Comparison of ENCODE assay signal across 26 cellular contexts in genomic region chr4:73248416-73248815, GRCh38.
"Had no signal": no experiment of that assay in that cellular context is flagged by ENCODE, and none has a peak within 500 bp of the region (broad histone marks: within the 10 kb centered on the region; RNA-seq: fewer than 3 reads in every experiment).

No MANE protein-coding gene starts in this region.

- H3K4me3 Mint-ChIP-seq: mesothelial cell of epicardium; naive B cell; natural killer cell treated with Interleukin-12 subunit alpha and Interleukin-12 subunit beta and Interleukin-15 and Interleukin-18, amount 100 ng/mL, for 72 hours; neural crest cell; stimulated activated memory B cell treated with anti-CD40 and anti-IgM and Interleukin-4, amounts not matched to agents 10 μg/mL and 1 μg/mL and 100 μg/mL, for 72 hours; type B pancreatic cell had no signal

- H3K9me3 Mint-ChIP-seq: mesothelial cell of epicardium; natural killer cell treated with Interleukin-12 subunit alpha and Interleukin-12 subunit beta and Interleukin-15 and Interleukin-18, amount 100 ng/mL, for 72 hours; neural crest cell; stimulated activated memory B cell treated with anti-CD40 and anti-IgM and Interleukin-4, amounts not matched to agents 10 μg/mL and 1 μg/mL and 100 μg/mL, for 72 hours; type B pancreatic cell had no signal

- H3K27ac ChIP-seq: dorsolateral prefrontal cortex, esophagus muscularis mucosa, foreskin keratinocyte, heart right ventricle, left lung, prostate gland, right atrium auricular region, testis, tibial artery had no signal

- DNase-seq: cerebellar nuclear complex; dorsolateral prefrontal cortex; effector CD4-positive, alpha-beta T cell; foreskin keratinocyte; glutamatergic neuron; heart right ventricle; hypothalamus; left cardiac atrium; left lung; mesenchymal stem cell; mucosa of descending colon; naive B cell; stimulated activated CD4-positive, alpha-beta T cell treated with anti-CD3 and anti-CD28 coated beads, Interleukin-4, amount 100 ng/mL, for 4 hours; stimulated activated naive CD8-positive, alpha-beta T cell treated with anti-CD3 and anti-CD28 coated beads, Interleukin-15, Interleukin-2, amounts not matched to agents 100 U/mL and 50 U/mL, for 24 hours; substantia nigra; testis; tibial artery had no signal

- H3K36me3 ChIP-seq: prostate gland, right atrium auricular region had no signal

- H3K27ac Mint-ChIP-seq: naive B cell; natural killer cell treated with Interleukin-12 subunit alpha and Interleukin-12 subunit beta and Interleukin-15 and Interleukin-18, amount 100 ng/mL, for 72 hours; stimulated activated memory B cell treated with anti-CD40 and anti-IgM and Interleukin-4, amounts not matched to agents 10 μg/mL and 1 μg/mL and 100 μg/mL, for 72 hours; type B pancreatic cell had no signal

- H3K9me3 ChIP-seq: esophagus muscularis mucosa, left lung, mucosa of descending colon, prostate gland, right atrium auricular region, testis, tibial artery had no signal

- H3K36me3 Mint-ChIP-seq: natural killer cell treated with Interleukin-12 subunit alpha and Interleukin-12 subunit beta and Interleukin-15 and Interleukin-18, amount 100 ng/mL, for 72 hours had no signal

- FAIRE-seq: endothelial cell of umbilical vein had no signal

- H3K4me1 ChIP-seq: foreskin keratinocyte, prostate gland, testis had no signal

- H3K27me3 ChIP-seq: dorsolateral prefrontal cortex, esophagus muscularis mucosa, foreskin keratinocyte, heart right ventricle, left lung, right atrium auricular region, testis, tibial artery had no signal

- H3K27me3 Mint-ChIP-seq: naive B cell; natural killer cell treated with Interleukin-12 subunit alpha and Interleukin-12 subunit beta and Interleukin-15 and Interleukin-18, amount 100 ng/mL, for 72 hours; stimulated activated memory B cell treated with anti-CD40 and anti-IgM and Interleukin-4, amounts not matched to agents 10 μg/mL and 1 μg/mL and 100 μg/mL, for 72 hours; type B pancreatic cell had no signal

- H3K4me3 ChIP-seq: dorsolateral prefrontal cortex, esophagus muscularis mucosa, heart right ventricle, left lung, mucosa of descending colon, prostate gland, right atrium auricular region, testis, tibial artery had no signal
